Comparison of ENCODE assay signal across 6 cellular contexts in genomic region chr17:82003411-82004381, GRCh38. TPM values are rescaled to one million over a fixed set of nuclear protein-coding genes. Genes with fewer than 3 reads are reported as not detected.
A peak's percentile ranks its signal among the peaks of the same experiment; 100 is the strongest.
DNase-seq lines count a peak whose midpoint lies in the region; ATAC-seq and TF ChIP-seq lines count a peak whose summit lies in the region.

No MANE protein-coding gene starts in this region.

- H3K4me1 ChIP-seq in thymus (ENCODE audit: control insufficient read depth, insufficient read depth, low read length) (no peaks in the 10 kb centered on the region), Peyer's patch (peaks cover 0 to 28% (median 0%) of the 10 kb centered on the region in 4 donors)

- H3K27me3 Mint-ChIP-seq in activated CD8-positive, alpha-beta T cell treated with anti-CD3 and anti-CD28 coated beads for 36 hours, result no peaks in the 10 kb centered on the region
- H3K27me3 Mint-ChIP-seq in activated CD8-positive, alpha-beta T cell treated with anti-CD3 and anti-CD28 coated beads, Interleukin-2, amount 10 ng/mL, durations not matched to agents 7 days and 5 days (ENCODE audit: low read depth), result no peaks in the 10 kb centered on the region

- no peak for TF ChIP-seq POLR2A in Peyer's patch (IDR thresholded peaks at IDR 0.05)

- H3K27ac Mint-ChIP-seq in activated CD8-positive, alpha-beta T cell treated with anti-CD3 and anti-CD28 coated beads for 36 hours, result no peak overlapping the region
- H3K27ac Mint-ChIP-seq in activated CD8-positive, alpha-beta T cell treated with anti-CD3 and anti-CD28 coated beads, Interleukin-2, amount 10 ng/mL, durations not matched to agents 7 days and 5 days, result no peak overlapping the region

- no peaks in the 10 kb centered on the region for H3K9me3 Mint-ChIP-seq in activated CD8-positive, alpha-beta T cell treated with anti-CD3 and anti-CD28 coated beads for 36 hours
- H3K9me3 Mint-ChIP-seq in activated CD8-positive, alpha-beta T cell treated with anti-CD3 and anti-CD28 coated beads, Interleukin-2, amount 10 ng/mL, durations not matched to agents 7 days and 5 days (ENCODE audit: insufficient read depth), result no peaks in the 10 kb centered on the region

- no peaks in the 10 kb centered on the region for H3K9me3 ChIP-seq in thymus (ENCODE audit: control insufficient read depth)
- H3K9me3 ChIP-seq in Peyer's patch, result no peaks in the 10 kb centered on the region

- CTCF ChIA-PET in activated CD8-positive, alpha-beta T cell treated with anti-CD3 and anti-CD28 coated beads for 36 hours (lab: Charles Lee), result interaction anchor here (1.4 to 3.5 kb wide), 2 partner anchors 17 to 44 kb away, joined by 5 to 11 read pairs; no protein-coding TSS in a partner anchor
- CTCF ChIA-PET in activated CD8-positive, alpha-beta T cell treated with anti-CD3 and anti-CD28 coated beads, Interleukin-2, amount 10 ng/mL, durations not matched to agents 7 days and 5 days (lab: Charles Lee), result interaction anchor here (0.9 to 1.1 kb wide), 2 partner anchors 16 to 44 kb away, joined by 3 read pairs; no protein-coding TSS in a partner anchor

- H3K27ac ChIP-seq in thymus (ENCODE audit: low read depth) (peak overlapping the region; percentile 64), Peyer's patch (peak overlapping the region in 1 of 4 donors; percentile 31)

- TF ChIP-seq CTCF in activated CD8-positive, alpha-beta T cell treated with anti-CD3 and anti-CD28 coated beads for 36 hours (IDR thresholded peaks at IDR 0.05), result no peak
- TF ChIP-seq CTCF in foreskin fibroblast (IDR thresholded peaks at IDR 0.05; ENCODE audit: low read depth, low read length) (no peak), Peyer's patch (IDR thresholded peaks at IDR 0.05) (no peak)

- H3K4me3 Mint-ChIP-seq in activated CD8-positive, alpha-beta T cell treated with anti-CD3 and anti-CD28 coated beads for 36 hours, result no peak overlapping the region
- no peak overlapping the region for H3K4me3 Mint-ChIP-seq in activated CD8-positive, alpha-beta T cell treated with anti-CD3 and anti-CD28 coated beads, Interleukin-2, amount 10 ng/mL, durations not matched to agents 7 days and 5 days

- WGBS in thymus, result 95% methylated on average over 53 of the region's 53 CpGs

- H3K4me1 Mint-ChIP-seq in activated CD8-positive, alpha-beta T cell treated with anti-CD3 and anti-CD28 coated beads for 36 hours (ENCODE audit: low read depth), result no peaks in the 10 kb centered on the region
- H3K4me1 Mint-ChIP-seq in activated CD8-positive, alpha-beta T cell treated with anti-CD3 and anti-CD28 coated beads, Interleukin-2, amount 10 ng/mL, durations not matched to agents 7 days and 5 days (ENCODE audit: low read depth), result peaks cover 2% of the 10 kb centered on the region

- peak; percentile 59 for ATAC-seq in activated CD8-positive, alpha-beta T cell treated with anti-CD3 and anti-CD28 coated beads for 36 hours
- no peak for ATAC-seq in activated CD8-positive, alpha-beta T cell treated with anti-CD3 and anti-CD28 coated beads, Interleukin-2, amount 10 ng/mL, durations not matched to agents 7 days and 5 days

- H3K36me3 ChIP-seq in thymus (ENCODE audit: control insufficient read depth, insufficient read depth), result peaks cover 4% of the 10 kb centered on the region
- no peaks in the 10 kb centered on the region for H3K36me3 ChIP-seq in Peyer's patch

- POLR2A ChIA-PET in activated CD8-positive, alpha-beta T cell treated with anti-CD3 and anti-CD28 coated beads for 36 hours (lab: Charles Lee), result interaction anchor here (0.6 kb wide), 2 partner anchors 179 to 507 kb away, joined by 3 read pairs; no protein-coding TSS in a partner anchor
- POLR2A ChIA-PET in activated CD8-positive, alpha-beta T cell treated with anti-CD3 and anti-CD28 coated beads, Interleukin-2, amount 10 ng/mL, durations not matched to agents 7 days and 5 days (lab: Charles Lee), result interaction anchor here (0.6 kb wide), 1 partner anchor 63 kb away, joined by 6 read pairs; no protein-coding TSS in a partner anchor

- peak; percentile 23 for DNase-seq in activated CD8-positive, alpha-beta T cell treated with anti-CD3 and anti-CD28 coated beads for 36 hours
- no peak for DNase-seq in activated CD8-positive, alpha-beta T cell treated with anti-CD3 and anti-CD28 coated beads, Interleukin-2, amount 10 ng/mL, durations not matched to agents 7 days and 5 days
- peak; percentile 97 to 98 for DNase-seq in foreskin fibroblast
- DNase-seq in DMS53 (lab: John Stamatoyannopoulos, UW), result no peak
- DNase-seq in Peyer's patch, result no peak

- intact Hi-C loops in activated CD8-positive, alpha-beta T cell treated with anti-CD3 and anti-CD28 coated beads for 36 hours (cut with micrococcal nuclease), result no loop called here

- H3K27me3 ChIP-seq in thymus (ENCODE audit: control insufficient read depth, insufficient read depth) (no peaks in the 10 kb centered on the region), Peyer's patch (no peaks in the 10 kb centered on the region)

- H3K4me3 ChIP-seq in foreskin fibroblast (ENCODE audit: low read depth in 1 of 2, low read length in 2 of 2) (no peak overlapping the region), thymus (ENCODE audit: low read length) (no peak overlapping the region), Peyer's patch (no peak overlapping the region)

- no peaks in the 10 kb centered on the region for H3K36me3 Mint-ChIP-seq in activated CD8-positive, alpha-beta T cell treated with anti-CD3 and anti-CD28 coated beads for 36 hours (ENCODE audit: low read depth)
- no peaks in the 10 kb centered on the region for H3K36me3 Mint-ChIP-seq in activated CD8-positive, alpha-beta T cell treated with anti-CD3 and anti-CD28 coated beads, Interleukin-2, amount 10 ng/mL, durations not matched to agents 7 days and 5 days (ENCODE audit: low read depth)

RNA-seq across cellular contexts. Expression of gene CENPX, which starts 19.0 kb away (rescaled TPM):
- 10 to 100 TPM; 88.7 to 98.1 TPM for total RNA-seq in activated CD8-positive, alpha-beta T cell treated with anti-CD3 and anti-CD28 coated beads for 36 hours
- 10 to 100 TPM; 86.7 to 87.7 TPM for total RNA-seq in activated CD8-positive, alpha-beta T cell treated with anti-CD3 and anti-CD28 coated beads, Interleukin-2, amount 10 ng/mL, durations not matched to agents 7 days and 5 days
- polyA plus RNA-seq in thymus, result 79.7 TPM
- total RNA-seq in Peyer's patch, result 100 to 1,000 TPM in 2 of 4 donors, 10 to 100 TPM in 2; 49.1 to 123 (median 91.8) TPM

RNA-seq across cellular contexts. Expression of gene LRRC45, which starts 19.4 kb away (rescaled TPM):
- total RNA-seq in activated CD8-positive, alpha-beta T cell treated with anti-CD3 and anti-CD28 coated beads for 36 hours, result 10 to 100 TPM; 12.9 TPM
- total RNA-seq in activated CD8-positive, alpha-beta T cell treated with anti-CD3 and anti-CD28 coated beads, Interleukin-2, amount 10 ng/mL, durations not matched to agents 7 days and 5 days, result 10 to 100 TPM; 58.3 to 58.9 TPM
- polyA plus RNA-seq in thymus, result 20.7 TPM
- 10 to 100 TPM; 15.5 to 74.3 (median 23.1) TPM for total RNA-seq in Peyer's patch

RNA-seq across cellular contexts. Expression of gene ASPSCR1, which starts 26.3 kb away (rescaled TPM):
- 10 to 100 TPM; 18.7 to 24.5 TPM for total RNA-seq in activated CD8-positive, alpha-beta T cell treated with anti-CD3 and anti-CD28 coated beads for 36 hours
- 10 to 100 TPM; 27.0 to 33.7 TPM for total RNA-seq in activated CD8-positive, alpha-beta T cell treated with anti-CD3 and anti-CD28 coated beads, Interleukin-2, amount 10 ng/mL, durations not matched to agents 7 days and 5 days
- polyA plus RNA-seq in thymus, result 57.6 TPM
- total RNA-seq in Peyer's patch, result 10 to 100 TPM; 31.6 to 70.1 (median 49.9) TPM

RNA-seq across cellular contexts. Expression of gene RAC3, which starts 27.8 kb away (rescaled TPM):
- 1 to 10 TPM; 5.5 to 5.8 TPM for total RNA-seq in activated CD8-positive, alpha-beta T cell treated with anti-CD3 and anti-CD28 coated beads for 36 hours
- total RNA-seq in activated CD8-positive, alpha-beta T cell treated with anti-CD3 and anti-CD28 coated beads, Interleukin-2, amount 10 ng/mL, durations not matched to agents 7 days and 5 days, result 10 to 100 TPM; 12.9 to 13.1 TPM
- polyA plus RNA-seq in thymus, result 6.9 TPM
- 10 to 100 TPM in 2 of 4 donors, 1 to 10 TPM in 2; 4.6 to 20.6 (median 9.8) TPM for total RNA-seq in Peyer's patch

RNA-seq across cellular contexts. Expression of gene DCXR, which starts 33.8 kb away (rescaled TPM):
- total RNA-seq in activated CD8-positive, alpha-beta T cell treated with anti-CD3 and anti-CD28 coated beads for 36 hours, result 100 to 1,000 TPM in 1 of 2 experiments, 10 to 100 TPM in 1; 99.2 to 101 TPM
- total RNA-seq in activated CD8-positive, alpha-beta T cell treated with anti-CD3 and anti-CD28 coated beads, Interleukin-2, amount 10 ng/mL, durations not matched to agents 7 days and 5 days, result 100 to 1,000 TPM; 141 TPM
- polyA plus RNA-seq in thymus, result 101 TPM
- total RNA-seq in Peyer's patch, result 100 to 1,000 TPM in 2 of 4 donors, 10 to 100 TPM in 2; 68.5 to 104 (median 86.8) TPM

Comparison
In these comparisons a context has a peak if more than half of its experiments do, and no peak if none do; other contexts are left out.
1. DNase-seq: peak in activated CD8-positive, alpha-beta T cell treated with anti-CD3 and anti-CD28 coated beads for 36 hours (single experiment) and foreskin fibroblast (2 of 2); none in activated CD8-positive, alpha-beta T cell treated with anti-CD3 and anti-CD28 coated beads, Interleukin-2, amount 10 ng/mL, durations not matched to agents 7 days and 5 days (single experiment), DMS53 (single experiment) and Peyer's patch (0 of 3).